ENCODE assay signal across 20 cellular contexts in genomic region chr1:81950845-81951244, GRCh38.
"Had no signal": no experiment of that assay in that cellular context is flagged by ENCODE, and none has a peak within 500 bp of the region (broad histone marks: within the 10 kb centered on the region; RNA-seq: fewer than 3 reads in every experiment).

No MANE protein-coding gene starts in this region.

- H3K9me3 ChIP-seq: adrenal gland, esophagus muscularis mucosa, psoas muscle, vagina had no signal

- H3K27me3 ChIP-seq: adrenal gland, esophagus muscularis mucosa, vagina had no signal

- H3K4me1 Mint-ChIP-seq: activated naive CD4-positive, alpha-beta T cell treated with anti-CD3 and anti-CD28 coated beads, Interleukin-2, amount 50 U/mL, for 24 hours; stimulated activated naive CD8-positive, alpha-beta T cell treated with anti-CD3 and anti-CD28 coated beads, Interleukin-15, amount 100 ng/mL, for 72 hours had no signal

- H3K27ac Mint-ChIP-seq: activated naive CD4-positive, alpha-beta T cell treated with anti-CD3 and anti-CD28 coated beads, Interleukin-2, amount 50 U/mL, for 24 hours; stimulated activated naive CD8-positive, alpha-beta T cell treated with anti-CD3 and anti-CD28 coated beads, Interleukin-15, amount 100 ng/mL, for 72 hours had no signal

- H3K36me3 Mint-ChIP-seq: activated naive CD4-positive, alpha-beta T cell treated with anti-CD3 and anti-CD28 coated beads, Interleukin-2, amount 50 U/mL, for 24 hours had no signal

- ATAC-seq: left lobe of liver; psoas muscle; right cardiac atrium; stimulated activated naive CD8-positive, alpha-beta T cell treated with anti-CD3 and anti-CD28 coated beads, Interleukin-15, amount 100 ng/mL, for 72 hours had no signal

- H3K4me3 ChIP-seq: esophagus muscularis mucosa, psoas muscle, skin epidermis, vagina had no signal

- H3K4me1 ChIP-seq: psoas muscle had no signal

- H3K27ac ChIP-seq: adrenal gland, esophagus muscularis mucosa, psoas muscle, skin epidermis, vagina, WERI-Rb-1 had no signal

- H3K9me3 Mint-ChIP-seq: activated naive CD4-positive, alpha-beta T cell treated with anti-CD3 and anti-CD28 coated beads, Interleukin-2, amount 50 U/mL, for 24 hours had no signal

- DNase-seq: activated CD4-positive, alpha-beta T cell treated with anti-CD3 and anti-CD28 coated beads for 1 hour; activated gamma-delta T cell; adrenal gland; dermis blood vessel endothelial cell; effector memory CD4-positive, alpha-beta T cell; head of caudate nucleus; kidney; mammary epithelial cell; psoas muscle; right cardiac atrium; stimulated activated CD4-positive, alpha-beta T cell treated with anti-CD3 and anti-CD28 coated beads, Interleukin-4, amount 100 ng/mL, for 1 hour; stimulated activated naive CD8-positive, alpha-beta T cell treated with anti-CD3 and anti-CD28 coated beads, Interleukin-15, amount 100 ng/mL, for 72 hours; T-helper 2 cell; trophoblast cell; WERI-Rb-1 had no signal

- H3K36me3 ChIP-seq: vagina had no signal

- H3K4me3 Mint-ChIP-seq: activated naive CD4-positive, alpha-beta T cell treated with anti-CD3 and anti-CD28 coated beads, Interleukin-2, amount 50 U/mL, for 24 hours; stimulated activated naive CD8-positive, alpha-beta T cell treated with anti-CD3 and anti-CD28 coated beads, Interleukin-15, amount 100 ng/mL, for 72 hours had no signal

- H3K27me3 Mint-ChIP-seq: activated naive CD4-positive, alpha-beta T cell treated with anti-CD3 and anti-CD28 coated beads, Interleukin-2, amount 50 U/mL, for 24 hours; stimulated activated naive CD8-positive, alpha-beta T cell treated with anti-CD3 and anti-CD28 coated beads, Interleukin-15, amount 100 ng/mL, for 72 hours had no signal
